Comparison of ENCODE assay signal across 19 cellular contexts in genomic region chr2:140998577-140998976, GRCh38.
DNase-seq lines count a peak whose midpoint lies in the region; ATAC-seq and TF ChIP-seq lines count a peak whose summit lies in the region.
"Had no signal": no experiment of that assay in that cellular context is flagged by ENCODE, and none has a peak within 500 bp of the region (broad histone marks: within the 10 kb centered on the region; RNA-seq: fewer than 3 reads in every experiment).

No MANE protein-coding gene starts in this region.

- no peaks in the 10 kb centered on the region for H3K4me1 Mint-ChIP-seq in activated CD8-positive, alpha-beta T cell treated with anti-CD3 and anti-CD28 coated beads for 36 hours (ENCODE audit: low read depth)
- H3K4me1 Mint-ChIP-seq: CD4-positive, alpha-beta memory T cell had no signal

- POLR2A ChIA-PET in activated CD8-positive, alpha-beta T cell treated with anti-CD3 and anti-CD28 coated beads for 36 hours (lab: Charles Lee), result no interaction called here

- intact Hi-C loops in gastrocnemius medialis (cut with DNase I; ENCODE audit: low total_unique reads) (no loop called here), Right ventricle myocardium inferior (cut with DNase I) (no loop called here)
- intact Hi-C loops in activated CD8-positive, alpha-beta T cell treated with anti-CD3 and anti-CD28 coated beads for 36 hours (cut with micrococcal nuclease), result no loop called here

- no peak for TF ChIP-seq CTCF in AG10803 (conservative IDR thresholded peaks at IDR 0.05; ENCODE audit: low read length)
- no peak for TF ChIP-seq CTCF in gastrocnemius medialis (IDR thresholded peaks at IDR 0.05 in 4 of 5, conservative IDR thresholded peaks at IDR 0.05 in 1 of 5)
- no peak for TF ChIP-seq CTCF in activated CD8-positive, alpha-beta T cell treated with anti-CD3 and anti-CD28 coated beads for 36 hours (IDR thresholded peaks at IDR 0.05)

- CTCF ChIA-PET in activated CD8-positive, alpha-beta T cell treated with anti-CD3 and anti-CD28 coated beads for 36 hours (lab: Charles Lee), result no interaction called here

- no peaks in the 10 kb centered on the region for H3K27me3 ChIP-seq in gastrocnemius medialis
- H3K27me3 ChIP-seq: BLaER1 had no signal

- H3K4me3 ChIP-seq in AG10803 (ENCODE audit: low read length), result no peak overlapping the region
- H3K4me3 ChIP-seq in gastrocnemius medialis, result no peak overlapping the region
- H3K4me3 ChIP-seq: BLaER1 had no signal

- no peaks in the 10 kb centered on the region for H3K9me3 ChIP-seq in gastrocnemius medialis
- H3K9me3 ChIP-seq: BLaER1 had no signal

- H3K36me3 Mint-ChIP-seq in activated CD8-positive, alpha-beta T cell treated with anti-CD3 and anti-CD28 coated beads for 36 hours (ENCODE audit: low read depth), result no peaks in the 10 kb centered on the region
- H3K36me3 Mint-ChIP-seq: CD4-positive, alpha-beta memory T cell had no signal

- no peak overlapping the region for H3K27ac Mint-ChIP-seq in activated CD8-positive, alpha-beta T cell treated with anti-CD3 and anti-CD28 coated beads for 36 hours
- H3K27ac Mint-ChIP-seq: CD4-positive, alpha-beta memory T cell had no signal

- no peaks in the 10 kb centered on the region for H3K36me3 ChIP-seq in gastrocnemius medialis
- H3K36me3 ChIP-seq: BLaER1 had no signal

- H3K27ac ChIP-seq in gastrocnemius medialis, result peak overlapping the region in 1 of 4 donors; percentile 16
- H3K27ac ChIP-seq: BLaER1 had no signal

- H3K4me3 Mint-ChIP-seq in activated CD8-positive, alpha-beta T cell treated with anti-CD3 and anti-CD28 coated beads for 36 hours, result no peak overlapping the region
- H3K4me3 Mint-ChIP-seq: CD4-positive, alpha-beta memory T cell had no signal

- no peak for TF ChIP-seq POLR2A in gastrocnemius medialis (IDR thresholded peaks at IDR 0.05)

- ATAC-seq in gastrocnemius medialis, result peak; percentile 53 to 62
- ATAC-seq in Right ventricle myocardium inferior, result no peak
- ATAC-seq in activated CD8-positive, alpha-beta T cell treated with anti-CD3 and anti-CD28 coated beads for 36 hours, result no peak
- ATAC-seq: HCT116, SK-N-SH treated with all-trans-retinoic acid at 6 μM for 48 hours had no signal

- H3K4me1 ChIP-seq in gastrocnemius medialis, result no peaks in the 10 kb centered on the region
- H3K4me1 ChIP-seq: BLaER1 had no signal

- DNase-seq in AG10803 (ENCODE audit: low read depth) (peak; percentile 54), NCI-H446 treated with DMSO at 0.1 percent for 48 hours (lab: John Stamatoyannopoulos, UW) (peak; percentile 35), fibroblast of gingiva (ENCODE audit: low read depth) (peak; percentile 78), gastrocnemius medialis (no peak), Right ventricle myocardium inferior (ENCODE audit: missing footprints) (no peak), iPS-NIHi11 (ENCODE audit: low spot score) (no peak), GM19240 (ENCODE audit: insufficient read length, low spot score) (no peak)
- DNase-seq in activated CD8-positive, alpha-beta T cell treated with anti-CD3 and anti-CD28 coated beads for 36 hours, result no peak
- DNase-seq: CD4-positive, alpha-beta memory T cell; KBM-7; MV-4-11; NCI-H1694 treated with DMSO at 0.1 percent for 48 hours; NCI-H2107; NCI-H2227 treated with DMSO at 0.1 percent for 48 hours; NCI-H524 treated with DMSO at 0.1 percent for 48 hours; SIG-M5 had no signal

- peaks cover 7% of the 10 kb centered on the region for H3K9me3 Mint-ChIP-seq in activated CD8-positive, alpha-beta T cell treated with anti-CD3 and anti-CD28 coated beads for 36 hours

- in situ Hi-C loops in gastrocnemius medialis (cut with MboI; ENCODE audit: low sequenced_read_pairs in 4 of 4), result no loop called here

- H3K27me3 Mint-ChIP-seq in activated CD8-positive, alpha-beta T cell treated with anti-CD3 and anti-CD28 coated beads for 36 hours, result no peaks in the 10 kb centered on the region
- H3K27me3 Mint-ChIP-seq: CD4-positive, alpha-beta memory T cell had no signal

Comparison
In these comparisons a context has a peak if more than half of its experiments do, and no peak if none do; other contexts are left out.
1. DNase-seq: peak in AG10803 (single experiment), NCI-H446 treated with DMSO at 0.1 percent for 48 hours (single experiment) and fibroblast of gingiva (single experiment); none in gastrocnemius medialis (0 of 2), Right ventricle myocardium inferior (single experiment), iPS-NIHi11 (single experiment), GM19240 (single experiment) and activated CD8-positive, alpha-beta T cell treated with anti-CD3 and anti-CD28 coated beads for 36 hours (single experiment).
2. ATAC-seq: peak in gastrocnemius medialis (2 of 2); none in Right ventricle myocardium inferior (single experiment) and activated CD8-positive, alpha-beta T cell treated with anti-CD3 and anti-CD28 coated beads for 36 hours (single experiment).